Comparison of ENCODE assay signal across 8 cellular contexts in genomic region chr17:55717898-55718735, GRCh38. TPM values are rescaled to one million over a fixed set of nuclear protein-coding genes. Genes with fewer than 3 reads are reported as not detected.
DNase-seq lines count a peak whose midpoint lies in the region; ATAC-seq and TF ChIP-seq lines count a peak whose summit lies in the region.

No MANE protein-coding gene starts in this region.

- peak; percentile 63 for TF ChIP-seq RAD21 in HCT116 (IDR thresholded peaks at IDR 0.05; ENCODE audit: low read depth)

- no peak overlapping the region for H2BK5ac ChIP-seq in mesenchymal stem cell (ENCODE audit: low read depth, low read length, poor library complexity, severe bottlenecking)

- H3K27me3 Mint-ChIP-seq in Caco-2 (ENCODE audit: insufficient read depth, unreplicated experiment), result peaks cover 20% of the 10 kb centered on the region

- H2BK15ac ChIP-seq in mesenchymal stem cell (ENCODE audit: low read depth, poor library complexity, severe bottlenecking), result no peak overlapping the region

- H2AFZ ChIP-seq in HCT116 (ENCODE audit: low read depth, low read length, poor library complexity, severe bottlenecking), result no peak overlapping the region
- no peak overlapping the region for H2AFZ ChIP-seq in mesenchymal stem cell (ENCODE audit: low read depth, low read length)

- H3K4me1 ChIP-seq in Caco-2 (no peaks in the 10 kb centered on the region), HCT116 (ENCODE audit: control insufficient read depth in 1 of 2, insufficient read depth in 2 of 2, low read length in 2 of 2) (no peaks in the 10 kb centered on the region), mesenchymal stem cell (ENCODE audit: control insufficient read depth, insufficient read depth, low read depth, low read length) (no peaks in the 10 kb centered on the region)

- H3K36me3 ChIP-seq in Caco-2 (ENCODE audit: control insufficient read depth, insufficient read depth, low read length) (no peaks in the 10 kb centered on the region), HCT116 (ENCODE audit: control insufficient read depth in 1 of 2, insufficient read depth in 2 of 2, low read length in 2 of 2) (no peaks in the 10 kb centered on the region), mesenchymal stem cell (ENCODE audit: control insufficient read depth in 1 of 2, insufficient read depth in 2 of 2, low read depth in 1 of 2, low read length in 2 of 2) (no peaks in the 10 kb centered on the region)

- H3K23ac ChIP-seq in mesenchymal stem cell (ENCODE audit: low read length in 2 of 2), result no peak overlapping the region

- ATAC-seq in HCT116 (peak; percentile 81), HG03460 (IDR thresholded peaks at IDR 0.05; ENCODE audit: unreplicated experiment) (no peak)

- H3K27ac ChIP-seq in HCT116 (ENCODE audit: low read depth, low read length) (no peak overlapping the region), mesenchymal stem cell (ENCODE audit: low read length, poor library complexity, severe bottlenecking) (no peak overlapping the region)

- no peak for TF ChIP-seq POLR2A in HCT116 (IDR thresholded peaks at IDR 0.05; ENCODE audit: borderline replicate concordance, extremely low read depth, insufficient read depth, insufficient read length)

- H3K36me3 Mint-ChIP-seq in Caco-2 (ENCODE audit: insufficient read depth, unreplicated experiment), result no peaks in the 10 kb centered on the region

- no peak overlapping the region for H3K18ac ChIP-seq in mesenchymal stem cell (ENCODE audit: low read depth in 1 of 2, low read length in 2 of 2)

- H3K14ac ChIP-seq in mesenchymal stem cell (ENCODE audit: low read length in 2 of 2), result no peak overlapping the region

- H3K4me3 Mint-ChIP-seq in Caco-2 (ENCODE audit: unreplicated experiment), result no peak overlapping the region

- intact Hi-C loops in Caco-2 (cut with micrococcal nuclease; ENCODE audit: unreplicated experiment), result loop anchor here (1.0 to 5.0 kb wide), 3 partner anchors 52 to 192 kb away; no protein-coding TSS in a partner anchor
- intact Hi-C loops in HCT116 (cut with micrococcal nuclease), result loop anchor here (1.0 to 2.0 kb wide), 2 partner anchors 169 to 192 kb away; no protein-coding TSS in a partner anchor

- H4K20me1 ChIP-seq in HCT116 (ENCODE audit: insufficient read depth), result no peaks in the 10 kb centered on the region

- H4K91ac ChIP-seq in mesenchymal stem cell (ENCODE audit: low read length), result no peak overlapping the region

- POLR2A ChIA-PET in Caco-2 (lab: Charles Lee) (no interaction called here), HCT116 (lab: Charles Lee) (no interaction called here)

- H3K4me1 Mint-ChIP-seq in Caco-2 (ENCODE audit: low read depth, unreplicated experiment), result no peaks in the 10 kb centered on the region

- no peaks in the 10 kb centered on the region for H3K9me2 ChIP-seq in HCT116 (ENCODE audit: insufficient read depth)

- no peak overlapping the region for H4K8ac ChIP-seq in mesenchymal stem cell (ENCODE audit: low read length)

- no peak overlapping the region for H3K4me3 ChIP-seq in Caco-2 (ENCODE audit: low read depth, low read length)
- H3K4me3 ChIP-seq in HCT116 (replicated peaks in 1 of 2; ENCODE audit: low read depth in 1 of 2, low read length in 2 of 2), result no peak overlapping the region
- no peak overlapping the region for H3K4me3 ChIP-seq in mesenchymal stem cell (ENCODE audit: insufficient read depth in 1 of 2, low read depth in 1 of 2, low read length in 2 of 2)

- BruUV-seq in Caco-2 (replicated peaks; lab: Mats Ljungman, UMichigan) (no TSS peak), HCT116 (replicated peaks; lab: Mats Ljungman, UMichigan) (no TSS peak)

- H3K9me3 ChIP-seq in Caco-2 (no peaks in the 10 kb centered on the region), HCT116 (ENCODE audit: control insufficient read depth in 1 of 2, insufficient read depth in 1 of 2, low read depth in 1 of 2, low read length in 2 of 2) (no peaks in the 10 kb centered on the region), mesenchymal stem cell (ENCODE audit: control insufficient read depth, low read length) (no peaks in the 10 kb centered on the region)

- H3K4me2 ChIP-seq in HCT116 (ENCODE audit: low read length) (no peak overlapping the region), mesenchymal stem cell (ENCODE audit: low read length, poor library complexity, severe bottlenecking) (no peak overlapping the region)

- H3K9ac ChIP-seq in HCT116 (ENCODE audit: low read length), result no peak overlapping the region
- no peak overlapping the region for H3K9ac ChIP-seq in mesenchymal stem cell (ENCODE audit: low read length)

- no peaks in the 10 kb centered on the region for H3K79me1 ChIP-seq in mesenchymal stem cell (replicated peaks; ENCODE audit: low read length, poor library complexity, severe bottlenecking)

- RAD21 ChIA-PET in HCT116 (lab: Charles Lee; ENCODE audit: low non-redundant PET in 1 of 2, low total read pairs in 2 of 2, uncharacterized antibody in 2 of 2, unreplicated experiment in 2 of 2), result interaction anchor here in 1 of 2 experiments (0.6 kb wide), 1 partner anchor 54 kb away, joined by 3 read pairs; no protein-coding TSS in a partner anchor

- H2BK12ac ChIP-seq in mesenchymal stem cell (ENCODE audit: low read length in 2 of 2), result no peak overlapping the region

- no peaks in the 10 kb centered on the region for H3K9me3 Mint-ChIP-seq in Caco-2 (ENCODE audit: unreplicated experiment)

- no peak overlapping the region for H2BK120ac ChIP-seq in mesenchymal stem cell (ENCODE audit: low read depth, low read length)

- DNase-seq in Caco-2, result peak; percentile 69 to 79
- peak; percentile 65 for DNase-seq in HCT116 (ENCODE audit: low read depth, low spot score)
- peak; percentile 54 to 88 for DNase-seq in NCI-H526 (lab: John Stamatoyannopoulos, UW)
- peak; percentile 55 to 61 for DNase-seq in activated CD4-positive, alpha-beta T cell treated with anti-CD3 and anti-CD28 coated beads, Interleukin-2, amount 50 U/mL, for 4 hours
- DNase-seq in effector CD8-positive, alpha-beta T cell (lab: John Stamatoyannopoulos, UW), result peak; percentile 8
- peak; percentile 83 for DNase-seq in mesenchymal stem cell
- DNase-seq in stimulated activated CD8-positive, alpha-beta memory T cell treated with anti-CD3 and anti-CD28 coated beads, Interleukin-2, amount 100 ng/mL, for 1 hour (ENCODE audit: low read depth in 2 of 2), result peak; percentile 7 to 26

- no peak overlapping the region for H3K27ac Mint-ChIP-seq in Caco-2 (ENCODE audit: unreplicated experiment)

- 58% methylated on average over 6 of the region's 11 CpGs for WGBS in mesenchymal stem cell

- no peaks in the 10 kb centered on the region for H3K79me2 ChIP-seq in HCT116 (ENCODE audit: insufficient read depth, low read length)

- H2AK5ac ChIP-seq in mesenchymal stem cell (ENCODE audit: low read length, severe bottlenecking), result no peak overlapping the region

- TF ChIP-seq CTCF in Caco-2 (IDR thresholded peaks at IDR 0.05; ENCODE audit: insufficient read depth in 1 of 2, low read depth in 1 of 2, low read length in 1 of 2, severe bottlenecking in 1 of 2, unreplicated experiment in 1 of 2), result peak; percentile 79 to 90
- TF ChIP-seq CTCF in HCT116 (IDR thresholded peaks at IDR 0.05 in 2 of 3, conservative IDR thresholded peaks at IDR 0.05 in 1 of 3; ENCODE audit: borderline replicate concordance in 1 of 3, insufficient read depth in 1 of 3, low read depth in 2 of 3, low read length in 2 of 3), result peak; percentile 60 to 98 (median 81); a peak in 5 of 6 replicates

- no peaks in the 10 kb centered on the region; the same call in 1 of the 2 replicates for H3K27me3 ChIP-seq in Caco-2 (replicated peaks; ENCODE audit: control insufficient read depth, insufficient read depth, low read length)
- peaks cover 45% of the 10 kb centered on the region for H3K27me3 ChIP-seq in HCT116 (ENCODE audit: insufficient read depth, low read length)
- peaks cover 0 to 25% of the 10 kb centered on the region in 2 experiments for H3K27me3 ChIP-seq in mesenchymal stem cell (ENCODE audit: control insufficient read depth in 1 of 2, insufficient read depth in 1 of 2, low read length in 2 of 2)

- CTCF ChIA-PET in Caco-2 (lab: Charles Lee), result interaction anchor here (0.6 to 1.6 kb wide), 10 partner anchors 8 to 192 kb away, joined by 3 to 6 read pairs (median 3); partner anchors contain the start of gene PCTP
- CTCF ChIA-PET in HCT116 (lab: Charles Lee), result interaction anchor here (0.6 to 8.4 kb wide), 20 partner anchors 8 to 703 kb away, joined by 3 to 58 read pairs (median 4); partner anchors contain the start of gene PCTP

- H3K4ac ChIP-seq in mesenchymal stem cell (ENCODE audit: low read depth in 1 of 2, low read length in 2 of 2), result peak overlapping the region in 1 of 2 experiments; percentile 67

TF ChIP-seq in HCT116, 20 proteins besides CTCF, POLR2A, EP300 and RAD21 (continues in another document):
- TF ChIP-seq CEBPB (IDR thresholded peaks at IDR 0.05; ENCODE audit: low read depth) (no peak), FOSL1 (IDR thresholded peaks at IDR 0.05; ENCODE audit: low read depth) (no peak), ZFX (IDR thresholded peaks at IDR 0.05) (no peak), ZNF274 (IDR thresholded peaks at IDR 0.05; ENCODE audit: low read depth, low read length) (no peak), ATF3 (IDR thresholded peaks at IDR 0.05) (no peak), TCF7L2 (IDR thresholded peaks at IDR 0.05; ENCODE audit: borderline replicate concordance, extremely low read depth, insufficient read depth, insufficient read length) (no peak), JUND (IDR thresholded peaks at IDR 0.05) (no peak), EGR1 (IDR thresholded peaks at IDR 0.05; ENCODE audit: low read depth) (no peak), EZH2phosphoT487 (IDR thresholded peaks at IDR 0.05; ENCODE audit: borderline replicate concordance) (no peak), SP1 (IDR thresholded peaks at IDR 0.05; ENCODE audit: low read depth) (no peak)

RNA-seq across cellular contexts. Expression of gene TMEM100, which starts 4.5 kb away (rescaled TPM):
- not detected in 2 replicates for total RNA-seq in Caco-2 (2022)
- total RNA-seq in HCT116 (2021; ENCODE audit: unreplicated experiment), result not detected
- polyA plus RNA-seq in HCT116 (2012), result not detected in 2 replicates
- polyA plus RNA-seq in mesenchymal stem cell (2013, experiment 1 of 2), result 151 TPM
- 182 TPM for polyA plus RNA-seq in mesenchymal stem cell (2013, experiment 2 of 2)

RNA-seq across cellular contexts. Expression of gene PCTP, which starts 32.7 kb away (rescaled TPM):
- total RNA-seq in Caco-2 (2022) (15.7 and 16.7 TPM in 2 replicates), HCT116 (2021; ENCODE audit: unreplicated experiment) (16.3 TPM)
- 15.7 and 17.8 TPM in 2 replicates for polyA plus RNA-seq in HCT116 (2012)
- polyA plus RNA-seq in mesenchymal stem cell (2013, experiment 1 of 2), result 37.2 TPM
- 37.5 TPM for polyA plus RNA-seq in mesenchymal stem cell (2013, experiment 2 of 2)

Comparison
In these comparisons a context has a peak if more than half of its experiments do, and no peak if none do; other contexts are left out.
1. DNase-seq: peak in every context shown above with its lines; median percentile 83 in mesenchymal stem cell; 74 in Caco-2; 71 in NCI-H526; 65 in HCT116; 58 in activated CD4-positive, alpha-beta T cell treated with anti-CD3 and anti-CD28 coated beads, Interleukin-2, amount 50 U/mL, for 4 hours; 16 in stimulated activated CD8-positive, alpha-beta memory T cell treated with anti-CD3 and anti-CD28 coated beads, Interleukin-2, amount 100 ng/mL, for 1 hour; 8 in effector CD8-positive, alpha-beta T cell.